ENCODE assay signal across 34 cellular contexts in genomic region chrX:98065151-98065550, GRCh38.
"Had no signal": no experiment of that assay in that cellular context is flagged by ENCODE, and none has a peak within 500 bp of the region (broad histone marks: within the 10 kb centered on the region; RNA-seq: fewer than 3 reads in every experiment).

No MANE protein-coding gene starts in this region.

- H3K27ac ChIP-seq: adrenal gland, ascending aorta, breast epithelium, cardiac muscle cell, colonic mucosa, epithelial cell of prostate, esophagus squamous epithelium, gastroesophageal sphincter, heart right ventricle, hepatocyte had no signal

- H3K4me3 Mint-ChIP-seq: activated CD4-positive, alpha-beta memory T cell treated with anti-CD3 and anti-CD28 coated beads for 36 hours; activated CD4-positive, alpha-beta T cell treated with anti-CD3 and anti-CD28 coated beads for 36 hours; activated CD4-positive, alpha-beta T cell treated with anti-CD3 and anti-CD28 coated beads, Interleukin-2, amount 10 ng/mL, durations not matched to agents 24 days and 14 days; activated CD8-positive, alpha-beta memory T cell treated with anti-CD3 and anti-CD28 coated beads, Interleukin-2, amount 10 ng/mL, durations not matched to agents 7 days and 5 days; activated CD8-positive, alpha-beta T cell treated with anti-CD3 and anti-CD28 coated beads, Interleukin-2, amount 10 ng/mL, durations not matched to agents 7 days and 5 days; activated naive CD4-positive, alpha-beta T cell treated with anti-CD3 and anti-CD28 coated beads for 36 hours; activated naive CD4-positive, alpha-beta T cell treated with anti-CD3 and anti-CD28 coated beads, Interleukin-2, amount 50 U/mL, for 24 hours; activated naive CD8-positive, alpha-beta T cell treated with anti-CD3 and anti-CD28 coated beads for 36 hours; activated naive CD8-positive, alpha-beta T cell treated with anti-CD3 and anti-CD28 coated beads, Interleukin-2, amount 50 U/mL, for 24 hours; activated T-helper 1 cell treated with anti-CD3 and anti-CD28 coated beads, Interleukin-12 subunit alpha, Interleukin-12 subunit beta, Interleukin-2, Interleukin-4 antibody, amounts not matched to agents 30 ng/mL and 10 ng/mL and 1 ng/mL, durations not matched to agents 14 hours and 24 hours and 36 hours; brain had no signal

- H3K27ac Mint-ChIP-seq: activated CD4-positive, alpha-beta memory T cell treated with anti-CD3 and anti-CD28 coated beads for 36 hours; activated CD4-positive, alpha-beta T cell treated with anti-CD3 and anti-CD28 coated beads for 36 hours; activated CD4-positive, alpha-beta T cell treated with anti-CD3 and anti-CD28 coated beads, Interleukin-2, amount 10 ng/mL, durations not matched to agents 24 days and 14 days; activated CD8-positive, alpha-beta memory T cell treated with anti-CD3 and anti-CD28 coated beads, Interleukin-2, amount 10 ng/mL, durations not matched to agents 7 days and 5 days; activated CD8-positive, alpha-beta T cell treated with anti-CD3 and anti-CD28 coated beads, Interleukin-2, amount 10 ng/mL, durations not matched to agents 7 days and 5 days; activated naive CD4-positive, alpha-beta T cell treated with anti-CD3 and anti-CD28 coated beads for 36 hours; activated naive CD4-positive, alpha-beta T cell treated with anti-CD3 and anti-CD28 coated beads, Interleukin-2, amount 50 U/mL, for 24 hours; activated naive CD8-positive, alpha-beta T cell treated with anti-CD3 and anti-CD28 coated beads for 36 hours; activated naive CD8-positive, alpha-beta T cell treated with anti-CD3 and anti-CD28 coated beads, Interleukin-2, amount 50 U/mL, for 24 hours; activated T-helper 1 cell treated with anti-CD3 and anti-CD28 coated beads, Interleukin-12 subunit alpha, Interleukin-12 subunit beta, Interleukin-2, Interleukin-4 antibody, amounts not matched to agents 30 ng/mL and 10 ng/mL and 1 ng/mL, durations not matched to agents 14 hours and 24 hours and 36 hours; activated T-helper 2 cell treated with anti-CD3 and anti-CD28 coated beads, Interferon-gamma antibody, Interleukin-2, Interleukin-4, amounts not matched to agents 10 μg/mL and 5 μg/mL and 100 μg/mL, durations not matched to agents 14 hours and 24 hours and 36 hours; brain had no signal

- H2AFZ ChIP-seq: hepatocyte had no signal

- H3K36me3 ChIP-seq: adrenal gland, ascending aorta, breast epithelium, cardiac muscle cell, colonic mucosa, esophagus squamous epithelium, gastroesophageal sphincter, heart right ventricle had no signal

- H3K9me3 Mint-ChIP-seq: activated CD4-positive, alpha-beta memory T cell treated with anti-CD3 and anti-CD28 coated beads for 36 hours; activated CD4-positive, alpha-beta T cell treated with anti-CD3 and anti-CD28 coated beads, Interleukin-2, amount 10 ng/mL, durations not matched to agents 24 days and 14 days; activated naive CD4-positive, alpha-beta T cell treated with anti-CD3 and anti-CD28 coated beads for 36 hours; activated naive CD4-positive, alpha-beta T cell treated with anti-CD3 and anti-CD28 coated beads, Interleukin-2, amount 50 U/mL, for 24 hours; activated naive CD8-positive, alpha-beta T cell treated with anti-CD3 and anti-CD28 coated beads for 36 hours; activated naive CD8-positive, alpha-beta T cell treated with anti-CD3 and anti-CD28 coated beads, Interleukin-2, amount 50 U/mL, for 24 hours; activated T-helper 1 cell treated with anti-CD3 and anti-CD28 coated beads, Interleukin-12 subunit alpha, Interleukin-12 subunit beta, Interleukin-2, Interleukin-4 antibody, amounts not matched to agents 30 ng/mL and 10 ng/mL and 1 ng/mL, durations not matched to agents 14 hours and 24 hours and 36 hours; activated T-helper 2 cell treated with anti-CD3 and anti-CD28 coated beads, Interferon-gamma antibody, Interleukin-2, Interleukin-4, amounts not matched to agents 10 μg/mL and 5 μg/mL and 100 μg/mL, durations not matched to agents 14 hours and 24 hours and 36 hours had no signal

- H3K36me3 Mint-ChIP-seq: activated CD4-positive, alpha-beta memory T cell treated with anti-CD3 and anti-CD28 coated beads for 36 hours; activated CD8-positive, alpha-beta memory T cell treated with anti-CD3 and anti-CD28 coated beads, Interleukin-2, amount 10 ng/mL, durations not matched to agents 7 days and 5 days; activated naive CD4-positive, alpha-beta T cell treated with anti-CD3 and anti-CD28 coated beads, Interleukin-2, amount 50 U/mL, for 24 hours; activated naive CD8-positive, alpha-beta T cell treated with anti-CD3 and anti-CD28 coated beads for 36 hours; brain had no signal

- H3K4me1 ChIP-seq: ascending aorta, breast epithelium, colonic mucosa, esophagus squamous epithelium, gastroesophageal sphincter, heart right ventricle had no signal

- DNase-seq: activated CD4-positive, alpha-beta memory T cell treated with anti-CD3 and anti-CD28 coated beads for 36 hours; activated CD4-positive, alpha-beta T cell treated with anti-CD3 and anti-CD28 coated beads for 36 hours; activated CD4-positive, alpha-beta T cell treated with anti-CD3 and anti-CD28 coated beads, Interleukin-2, amount 10 ng/mL, durations not matched to agents 24 days and 14 days; activated CD4-positive, CD25-positive, alpha-beta regulatory T cell; activated CD4-positive, CD25-positive, alpha-beta regulatory T cell treated with anti-CD3 and anti-CD28 coated beads, Interleukin-2, amount 50 U/mL, for 72 hours; activated CD8-positive, alpha-beta memory T cell treated with anti-CD3 and anti-CD28 coated beads, Interleukin-2, amount 10 ng/mL, durations not matched to agents 7 days and 5 days; activated CD8-positive, alpha-beta memory T cell treated with anti-CD3 and anti-CD28 coated beads, Interleukin-2, amount 50 U/mL, for 4 hours; activated CD8-positive, alpha-beta T cell treated with anti-CD3 and anti-CD28 coated beads, Interleukin-2, amount 10 ng/mL, durations not matched to agents 7 days and 5 days; activated effector memory CD4-positive, alpha-beta T cell treated with anti-CD3 and anti-CD28 coated beads, Interleukin-2, amount 50 U/mL, for 16 hours; activated naive CD4-positive, alpha-beta T cell treated with anti-CD3 and anti-CD28 coated beads for 36 hours; activated naive CD8-positive, alpha-beta T cell treated with anti-CD3 and anti-CD28 coated beads for 36 hours; activated naive CD8-positive, alpha-beta T cell treated with anti-CD3 and anti-CD28 coated beads, Interleukin-2, amount 50 U/mL, for 24 hours; activated T-cell treated with anti-CD3 and anti-CD28 coated beads, Interleukin-2, amount 50 U/mL, for 1 hour; activated T-cell treated with anti-CD3 and anti-CD28 coated beads, Interleukin-2, amount 50 U/mL, for 48 hours; adrenal gland; amygdala; central memory CD4-positive, alpha-beta T cell; cerebellar nuclear complex; colonic mucosa; effector CD8-positive, alpha-beta T cell; esophagus squamous epithelium; foreskin melanocyte; heart right ventricle had no signal

- H3K4me1 Mint-ChIP-seq: activated CD4-positive, alpha-beta T cell treated with anti-CD3 and anti-CD28 coated beads for 36 hours; activated CD4-positive, alpha-beta T cell treated with anti-CD3 and anti-CD28 coated beads, Interleukin-2, amount 10 ng/mL, durations not matched to agents 24 days and 14 days; activated CD8-positive, alpha-beta memory T cell treated with anti-CD3 and anti-CD28 coated beads, Interleukin-2, amount 10 ng/mL, durations not matched to agents 7 days and 5 days; activated naive CD4-positive, alpha-beta T cell treated with anti-CD3 and anti-CD28 coated beads, Interleukin-2, amount 50 U/mL, for 24 hours; activated naive CD8-positive, alpha-beta T cell treated with anti-CD3 and anti-CD28 coated beads for 36 hours; activated naive CD8-positive, alpha-beta T cell treated with anti-CD3 and anti-CD28 coated beads, Interleukin-2, amount 50 U/mL, for 24 hours had no signal

- H3K9me3 ChIP-seq: adrenal gland, ascending aorta, breast epithelium, colonic mucosa, esophagus squamous epithelium, gastroesophageal sphincter, heart right ventricle had no signal

- FAIRE-seq: endometrium had no signal

- H3K27me3 ChIP-seq: adrenal gland, ascending aorta, cardiac muscle cell, colonic mucosa, esophagus squamous epithelium, gastroesophageal sphincter, hepatocyte had no signal

- H3K27me3 Mint-ChIP-seq: activated CD4-positive, alpha-beta memory T cell treated with anti-CD3 and anti-CD28 coated beads for 36 hours; activated CD4-positive, alpha-beta T cell treated with anti-CD3 and anti-CD28 coated beads for 36 hours; activated CD4-positive, alpha-beta T cell treated with anti-CD3 and anti-CD28 coated beads, Interleukin-2, amount 10 ng/mL, durations not matched to agents 24 days and 14 days; activated CD8-positive, alpha-beta memory T cell treated with anti-CD3 and anti-CD28 coated beads, Interleukin-2, amount 10 ng/mL, durations not matched to agents 7 days and 5 days; activated naive CD4-positive, alpha-beta T cell treated with anti-CD3 and anti-CD28 coated beads, Interleukin-2, amount 50 U/mL, for 24 hours; activated naive CD8-positive, alpha-beta T cell treated with anti-CD3 and anti-CD28 coated beads for 36 hours; activated naive CD8-positive, alpha-beta T cell treated with anti-CD3 and anti-CD28 coated beads, Interleukin-2, amount 50 U/mL, for 24 hours; brain had no signal

- H3K4me2 ChIP-seq: hepatocyte had no signal

- H3K79me2 ChIP-seq: hepatocyte had no signal

- H3K4me3 ChIP-seq: adrenal gland, ascending aorta, breast epithelium, cardiac muscle cell, colonic mucosa, esophagus squamous epithelium, gastroesophageal sphincter, heart right ventricle, hepatocyte had no signal

- ATAC-seq: activated CD4-positive, alpha-beta T cell treated with anti-CD3 and anti-CD28 coated beads for 36 hours; activated CD8-positive, alpha-beta memory T cell treated with anti-CD3 and anti-CD28 coated beads, Interleukin-2, amount 10 ng/mL, durations not matched to agents 7 days and 5 days; activated CD8-positive, alpha-beta T cell treated with anti-CD3 and anti-CD28 coated beads, Interleukin-2, amount 10 ng/mL, durations not matched to agents 7 days and 5 days; activated naive CD8-positive, alpha-beta T cell treated with anti-CD3 and anti-CD28 coated beads, Interleukin-2, amount 50 U/mL, for 24 hours; gastroesophageal sphincter; heart right ventricle had no signal
